ENCODE assay signal across 31 cellular contexts in genomic region chr7:41139789-41140188, GRCh38.
"Had no signal": no experiment of that assay in that cellular context is flagged by ENCODE, and none has a peak within 500 bp of the region (broad histone marks: within the 10 kb centered on the region; RNA-seq: fewer than 3 reads in every experiment).

No MANE protein-coding gene starts in this region.

- H3K9me3 ChIP-seq: adrenal gland, body of pancreas, breast epithelium had no signal

- H3K4me1 ChIP-seq: adrenal gland, body of pancreas, breast epithelium had no signal

- H3K4me3 ChIP-seq: adrenal gland, body of pancreas, breast epithelium had no signal

- DNase-seq: activated B cell treated with CpG ODN at 0.5 μM for 24 hours; activated CD4-positive, alpha-beta memory T cell treated with anti-CD3 and anti-CD28 coated beads for 36 hours; activated CD4-positive, alpha-beta T cell treated with anti-CD3 and anti-CD28 coated beads for 4 hours; activated CD4-positive, alpha-beta T cell treated with anti-CD3 and anti-CD28 coated beads, Interleukin-2, amount 10 ng/mL, durations not matched to agents 24 days and 14 days; activated CD4-positive, alpha-beta T cell treated with anti-CD3 and anti-CD28 coated beads, Interleukin-2, amount 50 U/mL, for 1 hour; activated CD4-positive, alpha-beta T cell treated with anti-CD3 and anti-CD28 coated beads, Interleukin-2, amount 50 U/mL, for 4 hours; activated CD4-positive, CD25-positive, alpha-beta regulatory T cell treated with anti-CD3 and anti-CD28 coated beads, Interleukin-2, amount 50 U/mL, for 72 hours; activated CD8-positive, alpha-beta memory T cell treated with anti-CD3 and anti-CD28 coated beads, Interleukin-2, amount 50 U/mL, for 4 hours; activated CD8-positive, alpha-beta T cell treated with anti-CD3 and anti-CD28 coated beads for 36 hours; activated effector memory CD4-positive, alpha-beta T cell treated with anti-CD3 and anti-CD28 coated beads, Interleukin-2, amount 50 U/mL, for 16 hours; activated gamma-delta T cell treated with Interleukin-2 at 50 U/mL for 16 hours; activated naive CD4-positive, alpha-beta T cell; activated naive CD4-positive, alpha-beta T cell treated with anti-CD3 and anti-CD28 coated beads for 36 hours; activated naive CD4-positive, alpha-beta T cell treated with anti-CD3 and anti-CD28 coated beads, Interleukin-2, amount 50 U/mL, for 16 hours; activated naive CD8-positive, alpha-beta T cell treated with anti-CD3 and anti-CD28 coated beads for 36 hours; activated T-cell treated with anti-CD3 and anti-CD28 coated beads for 4 hours; activated T-cell treated with anti-CD3 and anti-CD28 coated beads, Interleukin-2, amount 50 U/mL, for 1 hour; activated T-cell treated with anti-CD3 and anti-CD28 coated beads, Interleukin-2, amount 50 U/mL, for 4 hours; activated T-cell treated with anti-CD3 and anti-CD28 coated beads, Interleukin-2, amount 50 U/mL, for 72 hours; adrenal gland; amniotic stem cell; aorta; body of pancreas; brain microvascular endothelial cell; central memory CD4-positive, alpha-beta T cell; T-helper 17 cell; T-helper 9 cell had no signal

- H3K27me3 ChIP-seq: body of pancreas, brain microvascular endothelial cell, breast epithelium had no signal

- ATAC-seq: activated CD8-positive, alpha-beta T cell treated with anti-CD3 and anti-CD28 coated beads for 36 hours; activated naive CD4-positive, alpha-beta T cell treated with anti-CD3 and anti-CD28 coated beads, Interleukin-2, amount 50 U/mL, for 72 hours; activated T-cell treated with anti-CD3 and anti-CD28 coated beads, Interleukin-2, amount 50 U/mL, for 4 hours; activated T-cell treated with anti-CD3 and anti-CD28 coated beads, Interleukin-2, amount 50 U/mL, for 72 hours; activated T-helper 17 cell treated with anti-CD3 and anti-CD28 coated beads, Interleukin-2, amount 50 U/mL, for 72 hours; body of pancreas; T-helper 17 cell had no signal

- H3K36me3 ChIP-seq: adrenal gland, brain microvascular endothelial cell, breast epithelium had no signal

- H3K27ac ChIP-seq: adrenal gland, body of pancreas, brain microvascular endothelial cell, breast epithelium, VCaP had no signal
